In genomic region chr1:229342305-229342901, GRCh38 we compare ENCODE assay signal across 8 cellular contexts. TPM values are rescaled to one million over a fixed set of nuclear protein-coding genes. Genes with fewer than 3 reads are reported as not detected.
A peak's percentile ranks its signal among the peaks of the same experiment; 100 is the strongest.
DNase-seq lines count a peak whose midpoint lies in the region.

No MANE protein-coding gene starts in this region.

- H3K4me2 ChIP-seq in GM23248 (ENCODE audit: unreplicated experiment) = peak overlapping the region; percentile 95
- H3K4me2 ChIP-seq in Karpas-422 (ENCODE audit: low read depth, low read length, poor library complexity, severe bottlenecking) = peak overlapping the region; percentile 87
- peak overlapping the region; percentile 83 for H3K4me2 ChIP-seq in neuronal stem cell (ENCODE audit: insufficient read depth, low read length, poor library complexity, severe bottlenecking)

- peak overlapping the region; percentile 98 for H3K18ac ChIP-seq in neuronal stem cell (ENCODE audit: low read length)

- no peak overlapping the region for H2BK120ac ChIP-seq in neuronal stem cell (ENCODE audit: low read depth, low read length)

- no peak overlapping the region for H3K4ac ChIP-seq in neuronal stem cell (ENCODE audit: low read length)

- H3K23ac ChIP-seq in neuronal stem cell (ENCODE audit: low read depth, low read length, poor library complexity) = peak overlapping the region; percentile 95

- H3K4me3 ChIP-seq in GM23248 = peak overlapping the region; percentile 85
- H3K4me3 ChIP-seq in Karpas-422 (ENCODE audit: low read length) = peak overlapping the region; percentile 69
- peak overlapping the region; percentile 81 to 99 for H3K4me3 ChIP-seq in neuronal stem cell (ENCODE audit: low read length in 2 of 2)

- peaks cover 36% of the 10 kb centered on the region for H3K79me2 ChIP-seq in GM23248 (ENCODE audit: insufficient read depth)
- no peaks in the 10 kb centered on the region for H3K79me2 ChIP-seq in Karpas-422 (ENCODE audit: low read length)

- H4K8ac ChIP-seq in neuronal stem cell (ENCODE audit: low read depth, low read length) = no peak overlapping the region

- in situ Hi-C loops in GM23248 (cut with MboI) = no loop called here

- no peaks in the 10 kb centered on the region for H4K20me1 ChIP-seq in GM23248 (ENCODE audit: insufficient read depth)
- no peaks in the 10 kb centered on the region for H4K20me1 ChIP-seq in Karpas-422 (ENCODE audit: insufficient read depth, low read depth, low read length)

- H2BK5ac ChIP-seq in neuronal stem cell (ENCODE audit: low read length) = peak overlapping the region; percentile 36

- H3K9ac ChIP-seq in GM23248 (peak overlapping the region; percentile 80), Karpas-422 (ENCODE audit: low read length) (peak overlapping the region; percentile 60), neuronal stem cell (ENCODE audit: low read depth, low read length, poor library complexity) (peak overlapping the region; percentile 96)

- peaks cover 4% of the 10 kb centered on the region for H3K79me1 ChIP-seq in neuronal stem cell (ENCODE audit: low read depth, low read length)

- peak overlapping the region; percentile 95 for H2BK15ac ChIP-seq in neuronal stem cell (ENCODE audit: low read length)

- no peak overlapping the region for H2AK5ac ChIP-seq in neuronal stem cell (ENCODE audit: low read depth, low read length)

- H3K9me3 ChIP-seq in GM23248 (ENCODE audit: low read depth) (no peaks in the 10 kb centered on the region), Karpas-422 (ENCODE audit: low read length) (no peaks in the 10 kb centered on the region), neuronal stem cell (replicated peaks in 1 of 2; ENCODE audit: control insufficient read depth in 2 of 2, insufficient read depth in 1 of 2, low read depth in 1 of 2, low read length in 2 of 2) (peaks cover 0 to 6% of the 10 kb centered on the region in 2 donors)

- no peaks in the 10 kb centered on the region for H3F3A ChIP-seq in GM23248 (ENCODE audit: insufficient read depth)

- H4K91ac ChIP-seq in neuronal stem cell (ENCODE audit: low read depth, low read length, poor library complexity) = no peak overlapping the region

- no peak overlapping the region for H2BK12ac ChIP-seq in neuronal stem cell (ENCODE audit: low read length)

- peak overlapping the region; percentile 78 for H3K14ac ChIP-seq in neuronal stem cell (ENCODE audit: low read length)

- H3K27me3 ChIP-seq in GM23248 (replicated peaks; ENCODE audit: insufficient read depth) (0 out of 2 replicates have a peak, but pooled peaks cover under 1% of the 10 kb centered on the region), Karpas-422 (ENCODE audit: low read length) (peaks cover 6% of the 10 kb centered on the region; the same call in 1 of the 2 replicates), neuronal stem cell (ENCODE audit: control insufficient read depth in 3 of 3, insufficient read depth in 3 of 3, low read depth in 1 of 3, low read length in 3 of 3) (peaks cover 0 to 5% (median 0%) of the 10 kb centered on the region in 3 experiments)

- H2AFZ ChIP-seq in GM23248 = peak overlapping the region; percentile 94
- peak overlapping the region; percentile 81 for H2AFZ ChIP-seq in Karpas-422 (ENCODE audit: low read length)
- H2AFZ ChIP-seq in neuronal stem cell (ENCODE audit: low read length) = peak overlapping the region; percentile 98

- 2 to 3% methylated on average over 15 to 65 of the region's 73 CpGs for WGBS in GM23248 (ENCODE audit: low coverage in 1 of 2, low lambda C conversion rate in 2 of 2, missing lambda C conversion rate in 2 of 2), 2 experiments
- WGBS in neuronal stem cell (ENCODE audit: extremely low coverage in 2 of 2, insufficient read length in 2 of 2, insufficient replicate concordance in 1 of 2), 2 donors = no CpG with 5 or more reads among the region's 73 CpGs

- H3K36me3 ChIP-seq in GM23248 (ENCODE audit: low read depth) = no peaks in the 10 kb centered on the region
- no peaks in the 10 kb centered on the region for H3K36me3 ChIP-seq in Karpas-422 (ENCODE audit: insufficient read depth, low read length)
- H3K36me3 ChIP-seq in neuronal stem cell (replicated peaks in 1 of 2; ENCODE audit: control insufficient read depth in 2 of 2, insufficient read depth in 2 of 2, low read length in 2 of 2) = peaks cover 0 to 4% of the 10 kb centered on the region in 2 donors

- H3K27ac ChIP-seq in GM23248 = peak overlapping the region; percentile 13; the same call in 1 of the 2 replicates
- H3K27ac ChIP-seq in Karpas-422 (ENCODE audit: low read length) = no peak overlapping the region
- peak overlapping the region; percentile 94 for H3K27ac ChIP-seq in neuronal stem cell (replicated peaks; ENCODE audit: low read length)
- peak overlapping the region; percentile 93 for H3K27ac ChIP-seq in substantia nigra (ENCODE audit: low read depth, low read length, poor library complexity, severe bottlenecking)

- H3K9me2 ChIP-seq in GM23248 (ENCODE audit: insufficient read depth) (no peaks in the 10 kb centered on the region), Karpas-422 (replicated peaks; ENCODE audit: insufficient read depth, low read length) (no peaks in the 10 kb centered on the region)

- H3K4me1 ChIP-seq in GM23248 (ENCODE audit: insufficient read depth) (0 out of 2 replicates have a peak, but pooled peaks cover 3% of the 10 kb centered on the region), Karpas-422 (ENCODE audit: low read length) (peaks cover 24% of the 10 kb centered on the region), neuronal stem cell (ENCODE audit: control insufficient read depth in 2 of 2, insufficient read depth in 1 of 2, low read depth in 1 of 2, low read length in 2 of 2) (peaks cover 1 to 4% of the 10 kb centered on the region in 2 donors)

- peak; percentile 82 for DNase-seq in ELF-1 (ENCODE audit: low read depth, low spot score)
- peak; percentile 87 for DNase-seq in GM23248
- peak; percentile 77 for DNase-seq in Karpas-422
- peak; percentile 58 to 80 for DNase-seq in SHP77 (lab: John Stamatoyannopoulos, UW)
- peak; percentile 67 for DNase-seq in activated gamma-delta T cell treated with anti-CD3 and anti-CD28 coated beads, Interleukin-2, amount 50 U/mL, for 16 hours (ENCODE audit: low read depth)
- DNase-seq in foreskin melanocyte = peak; percentile 53
- peak; percentile 89 for DNase-seq in neuronal stem cell (ENCODE audit: low spot score)
- peak; percentile 39 to 96 (median 87) for DNase-seq in substantia nigra (lab: John Stamatoyannopoulos, UW)

RNA-seq across cellular contexts. Expression of gene CCSAP, which starts 0.4 kb away (rescaled TPM):
- total RNA-seq in GM23248 (2014; rRNA removed; shearing (Covaris generic)) = 7.8 and 9.0 TPM in 2 replicates
- polyA plus RNA-seq in GM23248 (2016; fragmentation: Nextera tagmentation; extraction: Ambion mirVana) = 3.4 and 3.5 TPM in 2 replicates
- total RNA-seq in Karpas-422 (2014; rRNA removed; shearing (Covaris generic); ENCODE audit: low replicate concordance) = 0.40 and 1.8 TPM in 2 replicates
- polyA plus RNA-seq in neuronal stem cell (2013, experiment 1 of 2) = 9.2 TPM
- polyA plus RNA-seq in neuronal stem cell (2013, experiment 2 of 2) = 9.5 TPM
